In genomic region chr1:152107984-152108898, GRCh38 we compare ENCODE assay signal across 10 cellular contexts. TPM values are rescaled to one million over a fixed set of nuclear protein-coding genes. Genes with fewer than 3 reads are reported as not detected.
A peak's percentile ranks its signal among the peaks of the same experiment; 100 is the strongest.
DNase-seq lines count a peak whose midpoint lies in the region; ATAC-seq, FAIRE-seq and TF ChIP-seq lines count a peak whose summit lies in the region.
"Had no signal": no experiment of that assay in that cellular context is flagged by ENCODE, and none has a peak within 500 bp of the region (broad histone marks: within the 10 kb centered on the region; RNA-seq: fewer than 3 reads in every experiment).

No MANE protein-coding gene starts in this region.

- H3K36me3 Mint-ChIP-seq in CD4-positive, alpha-beta memory T cell, result peaks cover 0 to 4% of the 10 kb centered on the region in 2 donors
- peaks cover 8% of the 10 kb centered on the region for H3K36me3 Mint-ChIP-seq in activated T-helper 17 cell treated with anti-CD3 and anti-CD28 coated beads, Interleukin-2, amount 50 U/mL, for 72 hours (ENCODE audit: low read depth)

- peak overlapping the region in 5 of 8 donors; percentile 27 to 64 (median 55) for H3K4me3 Mint-ChIP-seq in CD4-positive, alpha-beta memory T cell
- H3K4me3 Mint-ChIP-seq in activated T-helper 17 cell treated with anti-CD3 and anti-CD28 coated beads, Interleukin-2, amount 50 U/mL, for 72 hours, result no peak overlapping the region

- no peak for TF ChIP-seq CTCF in endothelial cell of umbilical vein (IDR thresholded peaks at IDR 0.05; ENCODE audit: extremely low read depth in 1 of 2, insufficient read depth in 1 of 2, low read depth in 1 of 2, low read length in 2 of 2)

- peak overlapping the region in 2 of 7 donors; percentile 17 to 79 for H3K27ac Mint-ChIP-seq in CD4-positive, alpha-beta memory T cell
- no peak overlapping the region for H3K27ac Mint-ChIP-seq in activated T-helper 17 cell treated with anti-CD3 and anti-CD28 coated beads, Interleukin-2, amount 50 U/mL, for 72 hours

- no peak for FAIRE-seq in endothelial cell of umbilical vein (lab: Jason Lieb, UNC)
- FAIRE-seq: GM12878 had no signal

- no peaks in the 10 kb centered on the region for H3K79me2 ChIP-seq in endothelial cell of umbilical vein (ENCODE audit: control insufficient read depth, insufficient read depth, low read length)

- POLR2A ChIA-PET in CD4-positive, alpha-beta memory T cell (lab: Charles Lee; ENCODE audit: partially characterized antibody), result no interaction called here
- POLR2A ChIA-PET in endothelial cell of umbilical vein (lab: Charles Lee), result no interaction called here

- H3K9me1 ChIP-seq in endothelial cell of umbilical vein (replicated peaks; ENCODE audit: control insufficient read depth, extremely low read depth, insufficient read depth, low read length), result no peaks in the 10 kb centered on the region

- H3K4me1 Mint-ChIP-seq in CD4-positive, alpha-beta memory T cell, result peaks cover 0 to 13% (median 9%) of the 10 kb centered on the region in 4 donors
- no peaks in the 10 kb centered on the region for H3K4me1 Mint-ChIP-seq in activated T-helper 17 cell treated with anti-CD3 and anti-CD28 coated beads, Interleukin-2, amount 50 U/mL, for 72 hours

- H3K4me1 ChIP-seq in CD4-positive, alpha-beta memory T cell (ENCODE audit: insufficient read depth, low read length), result peaks cover 47% of the 10 kb centered on the region
- H3K4me1 ChIP-seq in endothelial cell of umbilical vein (ENCODE audit: control insufficient read depth, extremely low read depth, insufficient read depth, low read length) (peaks cover 33% of the 10 kb centered on the region), mucosa of rectum (ENCODE audit: control insufficient read depth in 2 of 2, insufficient read depth in 2 of 2, low read length in 2 of 2) (peaks cover 23 to 36% of the 10 kb centered on the region in 2 donors)

- no peak overlapping the region for H3K27ac ChIP-seq in CD4-positive, alpha-beta memory T cell (ENCODE audit: low read depth, low read length)
- H3K27ac ChIP-seq in endothelial cell of umbilical vein (ENCODE audit: insufficient read depth, low read depth, low read length) (no peak overlapping the region), mucosa of rectum (ENCODE audit: low read depth in 2 of 2, low read length in 2 of 2) (no peak overlapping the region)

- intact Hi-C loops in CD4-positive, alpha-beta memory T cell (cut with micrococcal nuclease), result no loop called here
- intact Hi-C loops in endothelial cell of umbilical vein (cut with micrococcal nuclease), result loop anchor here (5.0 kb wide), 1 partner anchor 56 kb away; no protein-coding TSS in a partner anchor

- TF ChIP-seq POLR2A in endothelial cell of umbilical vein (IDR thresholded peaks at IDR 0.05; ENCODE audit: low read depth, low read length), result no peak

- no peak overlapping the region for H3K4me3 ChIP-seq in CD4-positive, alpha-beta memory T cell (ENCODE audit: low read length in 2 of 2)
- H3K4me3 ChIP-seq in endothelial cell of umbilical vein (replicated peaks in 1 of 3; ENCODE audit: insufficient read depth in 1 of 3, low read depth in 1 of 3, low read length in 3 of 3) (peak overlapping the region in 2 of 3 experiments; percentile 6 to 10), mucosa of rectum (ENCODE audit: low read length in 2 of 2) (peak overlapping the region; percentile 6 to 34)
- H3K4me3 ChIP-seq: GM12878 had no signal

- ATAC-seq in activated T-helper 17 cell treated with anti-CD3 and anti-CD28 coated beads, Interleukin-2, amount 50 U/mL, for 72 hours (replicated peaks), result no peak
- ATAC-seq in HG03045 (IDR thresholded peaks at IDR 0.05; ENCODE audit: unreplicated experiment) (no peak), GM19328 (IDR thresholded peaks at IDR 0.05; ENCODE audit: unreplicated experiment) (no peak)
- ATAC-seq: GM12878 had no signal

- BruUV-seq in endothelial cell of umbilical vein (replicated peaks; lab: Mats Ljungman, UMichigan), result no TSS peak

- no peak overlapping the region for H3K9ac ChIP-seq in endothelial cell of umbilical vein (replicated peaks; ENCODE audit: extremely low read depth, insufficient read depth, low read length)
- no peak overlapping the region for H3K9ac ChIP-seq in mucosa of rectum (ENCODE audit: low read depth in 1 of 2, low read length in 2 of 2)

- H3K4me2 ChIP-seq in endothelial cell of umbilical vein (ENCODE audit: insufficient read depth, low read length), result peak overlapping the region; percentile 49

- no peaks in the 10 kb centered on the region for H3K9me3 ChIP-seq in CD4-positive, alpha-beta memory T cell (ENCODE audit: control insufficient read depth in 1 of 2, low read length in 2 of 2)
- H3K9me3 ChIP-seq in endothelial cell of umbilical vein (replicated peaks; ENCODE audit: control insufficient read depth, insufficient read depth, low read length) (no peaks in the 10 kb centered on the region), mucosa of rectum (ENCODE audit: control insufficient read depth in 2 of 2, low read length in 2 of 2) (no peaks in the 10 kb centered on the region)

- no peak for DNase-seq in CD4-positive, alpha-beta memory T cell
- peak; percentile 58 for DNase-seq in LoVo (ENCODE audit: low spot score)
- peak; percentile 17 for DNase-seq in endothelial cell of umbilical vein (ENCODE audit: low read depth, low spot score)
- no peak for DNase-seq in inferior parietal cortex (ENCODE audit: extremely low spot score)
- DNase-seq: NCI-H446 had no signal

- peaks cover 56% of the 10 kb centered on the region for H3K27me3 ChIP-seq in CD4-positive, alpha-beta memory T cell (ENCODE audit: insufficient read depth, low read length)
- H3K27me3 ChIP-seq in endothelial cell of umbilical vein (ENCODE audit: control insufficient read depth in 2 of 2, insufficient read depth in 2 of 2, low read length in 2 of 2) (peaks cover 67 to 86% of the 10 kb centered on the region in 2 experiments), mucosa of rectum (ENCODE audit: control insufficient read depth in 2 of 2, insufficient read depth in 2 of 2, low read length in 2 of 2) (peaks cover 66 to 72% of the 10 kb centered on the region in 2 donors)

- no peaks in the 10 kb centered on the region for H4K20me1 ChIP-seq in endothelial cell of umbilical vein (replicated peaks; ENCODE audit: control insufficient read depth, extremely low read depth, insufficient read depth, low read length)

- H3K9me3 Mint-ChIP-seq in CD4-positive, alpha-beta memory T cell, result peaks cover 0 to 20% (median 10%) of the 10 kb centered on the region in 8 donors
- peaks cover 4% of the 10 kb centered on the region for H3K9me3 Mint-ChIP-seq in activated T-helper 17 cell treated with anti-CD3 and anti-CD28 coated beads, Interleukin-2, amount 50 U/mL, for 72 hours

- H3K36me3 ChIP-seq in CD4-positive, alpha-beta memory T cell (ENCODE audit: insufficient read depth, low read length), result no peaks in the 10 kb centered on the region
- H3K36me3 ChIP-seq in endothelial cell of umbilical vein (ENCODE audit: control insufficient read depth in 2 of 2, extremely low read depth in 1 of 2, insufficient read depth in 2 of 2, low read length in 2 of 2), result no peaks in the 10 kb centered on the region
- no peaks in the 10 kb centered on the region for H3K36me3 ChIP-seq in mucosa of rectum (ENCODE audit: control insufficient read depth in 2 of 2, insufficient read depth in 2 of 2, low read length in 2 of 2)

- CTCF ChIA-PET in CD4-positive, alpha-beta memory T cell (lab: Charles Lee; ENCODE audit: partially characterized antibody), result interaction anchor here (1.0 to 1.3 kb wide), 2 partner anchors 55 to 271 kb away, joined by 3 to 4 read pairs; no protein-coding TSS in a partner anchor
- CTCF ChIA-PET in endothelial cell of umbilical vein (lab: Charles Lee), result interaction anchor here (1.1 to 4.6 kb wide), 5 partner anchors 9 to 351 kb away, joined by 4 to 28 read pairs (median 13); no protein-coding TSS in a partner anchor

- H2AFZ ChIP-seq in endothelial cell of umbilical vein (ENCODE audit: low read depth, low read length), result no peak overlapping the region

- dilution Hi-C loops in endothelial cell of umbilical vein (cut with MboI; ENCODE audit: extremely low pct_ligation_motif_present, low sequenced_read_pairs), result no loop called here

- H3K27me3 Mint-ChIP-seq in CD4-positive, alpha-beta memory T cell, result peaks cover 16 to 28% of the 10 kb centered on the region in 2 donors
- H3K27me3 Mint-ChIP-seq in activated T-helper 17 cell treated with anti-CD3 and anti-CD28 coated beads, Interleukin-2, amount 50 U/mL, for 72 hours, result peaks cover 17% of the 10 kb centered on the region

RNA-seq across cellular contexts. Expression of gene TCHH, which starts 7.0 kb away (rescaled TPM):
- under 1 TPM in 1 of 2 experiments, not detected in 1; 0.06 TPM for total RNA-seq in CD4-positive, alpha-beta memory T cell
- not detected for polyA plus RNA-seq in CD4-positive, alpha-beta memory T cell
- not detected in 2 replicates for total RNA-seq in endothelial cell of umbilical vein
- not detected in 2 replicates for polyA plus RNA-seq in endothelial cell of umbilical vein
- polyA plus RNA-seq in endothelial cell of umbilical vein (2011; cell fraction: cytosol; rRNA removed), result not detected in 2 replicates
- 0.03 and 0.04 TPM in 2 replicates for polyA plus RNA-seq in endothelial cell of umbilical vein (2011; cell fraction: nucleus; rRNA removed)
- polyA plus RNA-seq in endothelial cell of umbilical vein (2012), result not detected in 2 replicates
- not detected in 2 replicates for polyA minus RNA-seq in endothelial cell of umbilical vein
- not detected for polyA minus RNA-seq in endothelial cell of umbilical vein (2011; cell fraction: cytosol; rRNA and poly(A)+ RNA removed)
- polyA minus RNA-seq in endothelial cell of umbilical vein (2011; cell fraction: nucleus; rRNA and poly(A)+ RNA removed), result not detected in 2 replicates
- total RNA-seq in activated T-helper 17 cell treated with anti-CD3 and anti-CD28 coated beads, Interleukin-2, amount 50 U/mL, for 72 hours, result under 1 TPM; 0.03 to 0.11 TPM
- total RNA-seq: GM12878 had no signal
- polyA plus RNA-seq: GM12878 had no signal

RNA-seq across cellular contexts. Expression of gene TCHHL1, which starts 19.4 kb away (rescaled TPM):
- total RNA-seq in CD4-positive, alpha-beta memory T cell, result not detected
- polyA plus RNA-seq in CD4-positive, alpha-beta memory T cell, result not detected
- not detected in 2 replicates for total RNA-seq in endothelial cell of umbilical vein
- polyA plus RNA-seq in endothelial cell of umbilical vein, result not detected in 2 replicates
- not detected in 2 replicates for polyA plus RNA-seq in endothelial cell of umbilical vein (2011; cell fraction: cytosol; rRNA removed)
- polyA plus RNA-seq in endothelial cell of umbilical vein (2011; cell fraction: nucleus; rRNA removed), result not detected in 2 replicates
- polyA plus RNA-seq in endothelial cell of umbilical vein (2012), result not detected in 2 replicates
- polyA minus RNA-seq in endothelial cell of umbilical vein, result not detected in 2 replicates
- not detected for polyA minus RNA-seq in endothelial cell of umbilical vein (2011; cell fraction: cytosol; rRNA and poly(A)+ RNA removed)
- not detected in 2 replicates for polyA minus RNA-seq in endothelial cell of umbilical vein (2011; cell fraction: nucleus; rRNA and poly(A)+ RNA removed)
- total RNA-seq in activated T-helper 17 cell treated with anti-CD3 and anti-CD28 coated beads, Interleukin-2, amount 50 U/mL, for 72 hours, result not detected
- total RNA-seq: GM12878 had no signal
- polyA plus RNA-seq: GM12878 had no signal

RNA-seq across cellular contexts. Expression of gene RPTN, which starts 50.8 kb away (rescaled TPM):
- total RNA-seq in CD4-positive, alpha-beta memory T cell, result not detected
- not detected for polyA plus RNA-seq in CD4-positive, alpha-beta memory T cell
- total RNA-seq in endothelial cell of umbilical vein, result not detected in 2 replicates
- not detected in 2 replicates for polyA plus RNA-seq in endothelial cell of umbilical vein
- polyA plus RNA-seq in endothelial cell of umbilical vein (2011; cell fraction: cytosol; rRNA removed), result not detected in 2 replicates
- not detected in 2 replicates for polyA plus RNA-seq in endothelial cell of umbilical vein (2011; cell fraction: nucleus; rRNA removed)
- polyA plus RNA-seq in endothelial cell of umbilical vein (2012), result not detected in 2 replicates
- polyA minus RNA-seq in endothelial cell of umbilical vein, result not detected in 2 replicates
- not detected for polyA minus RNA-seq in endothelial cell of umbilical vein (2011; cell fraction: cytosol; rRNA and poly(A)+ RNA removed)
- not detected in 2 replicates for polyA minus RNA-seq in endothelial cell of umbilical vein (2011; cell fraction: nucleus; rRNA and poly(A)+ RNA removed)
- total RNA-seq in activated T-helper 17 cell treated with anti-CD3 and anti-CD28 coated beads, Interleukin-2, amount 50 U/mL, for 72 hours, result not detected
- total RNA-seq: GM12878 had no signal
- polyA plus RNA-seq: GM12878 had no signal

Comparison
In these comparisons a context has a peak if more than half of its experiments do, and no peak if none do; other contexts are left out.
1. DNase-seq: peak in LoVo (single experiment) and endothelial cell of umbilical vein (single experiment); none in CD4-positive, alpha-beta memory T cell (0 of 5) and inferior parietal cortex (single experiment).
2. H3K4me3 ChIP-seq: peak in endothelial cell of umbilical vein (2 of 3) and mucosa of rectum (2 of 2); none in CD4-positive, alpha-beta memory T cell (0 of 2).